ENCODE assay signal across 8 cellular contexts in the genomic region with DNA sequence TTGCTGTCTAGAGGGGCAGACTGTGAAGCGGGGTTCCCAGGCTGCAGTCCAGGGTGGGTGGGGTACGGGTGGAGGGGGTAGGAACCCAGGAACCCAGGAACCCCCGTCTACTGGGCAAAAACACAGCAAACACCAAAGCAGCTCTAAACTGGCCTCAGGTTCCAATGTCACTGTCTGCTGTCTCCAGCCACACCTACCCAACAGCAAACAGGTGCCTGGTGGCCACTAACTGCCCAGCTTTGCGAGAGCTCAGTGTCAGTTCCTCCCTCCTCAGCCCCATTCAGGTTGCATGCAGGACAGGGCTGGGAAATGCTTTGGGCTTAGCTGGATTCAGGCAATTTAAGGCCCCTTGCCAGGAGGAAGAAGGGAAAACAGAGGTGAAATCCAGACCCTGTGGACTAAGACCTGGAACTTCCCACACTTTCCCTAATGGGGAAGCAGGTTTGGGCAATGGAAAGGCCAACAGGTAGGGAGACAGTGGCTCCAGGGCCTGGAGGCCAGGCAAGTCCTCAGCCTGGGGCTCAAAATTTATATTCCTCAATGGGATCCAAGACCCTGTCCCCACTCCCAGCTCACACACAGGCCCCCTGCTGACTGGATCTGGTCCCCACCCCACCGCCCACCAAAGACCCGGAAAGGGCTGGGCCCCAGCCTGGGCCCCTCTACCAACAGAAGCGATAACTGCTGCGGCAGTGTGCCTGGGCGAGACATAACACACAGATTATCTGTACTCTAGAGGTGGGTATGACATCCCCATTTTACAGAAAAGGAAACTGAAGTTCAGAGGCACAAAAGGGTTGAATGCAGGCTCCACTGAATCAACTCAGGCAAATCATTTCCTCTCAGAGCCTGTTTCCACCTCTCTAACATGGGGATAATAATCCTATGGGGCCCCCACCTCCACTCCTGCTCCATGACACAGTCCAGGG. TPM values are rescaled to one million over a fixed set of nuclear protein-coding genes. Genes with fewer than 3 reads are reported as not detected.
A peak's percentile ranks its signal among the peaks of the same experiment; 100 is the strongest.
DNase-seq lines count a peak whose midpoint lies in the region; ATAC-seq and TF ChIP-seq lines count a peak whose summit lies in the region.

No MANE protein-coding gene starts in this region.

- WGBS in thyroid gland, 2 donors: 81 to 85% methylated on average over 9 of the region's 9 CpGs

- H3K4me3 Mint-ChIP-seq in activated T-helper 17 cell treated with anti-CD3 and anti-CD28 coated beads, Interleukin-2, amount 50 U/mL, for 72 hours: peak overlapping the region; percentile 96

- no peak overlapping the region for H3K4me3 ChIP-seq in thyroid gland (replicated peaks in 1 of 3)

- TF ChIP-seq CTCF in thyroid gland (IDR thresholded peaks at IDR 0.05): no peak

- no peaks in the 10 kb centered on the region for H3K36me3 ChIP-seq in thyroid gland

- H3K9me3 Mint-ChIP-seq in activated T-helper 17 cell treated with anti-CD3 and anti-CD28 coated beads, Interleukin-2, amount 50 U/mL, for 72 hours: no peaks in the 10 kb centered on the region

- H3K27me3 Mint-ChIP-seq in activated T-helper 17 cell treated with anti-CD3 and anti-CD28 coated beads, Interleukin-2, amount 50 U/mL, for 72 hours: no peaks in the 10 kb centered on the region

- peak overlapping the region; percentile 90 for H3K27ac Mint-ChIP-seq in activated T-helper 17 cell treated with anti-CD3 and anti-CD28 coated beads, Interleukin-2, amount 50 U/mL, for 72 hours

- peaks cover 41% of the 10 kb centered on the region for H3K4me1 Mint-ChIP-seq in activated T-helper 17 cell treated with anti-CD3 and anti-CD28 coated beads, Interleukin-2, amount 50 U/mL, for 72 hours

- H3K9me3 ChIP-seq in thyroid gland: no peaks in the 10 kb centered on the region

- intact Hi-C loops in thyroid gland (cut with DNase I): no loop called here

- H3K27me3 ChIP-seq in layer of hippocampus (ENCODE audit: control insufficient read depth, insufficient read depth, low read length) (no peaks in the 10 kb centered on the region), thyroid gland (no peaks in the 10 kb centered on the region)

- peaks cover 81 to 83% of the 10 kb centered on the region in 2 donors for H3K4me1 ChIP-seq in thyroid gland

- peaks cover 6% of the 10 kb centered on the region for H3K36me3 Mint-ChIP-seq in activated T-helper 17 cell treated with anti-CD3 and anti-CD28 coated beads, Interleukin-2, amount 50 U/mL, for 72 hours (ENCODE audit: low read depth)

- no peak for ATAC-seq in activated T-helper 17 cell treated with anti-CD3 and anti-CD28 coated beads, Interleukin-2, amount 50 U/mL, for 72 hours (replicated peaks)
- ATAC-seq in HG02759 (IDR thresholded peaks at IDR 0.05; ENCODE audit: unreplicated experiment) (no peak), HG03354 (IDR thresholded peaks at IDR 0.05; ENCODE audit: poor library complexity, severe bottlenecking, unreplicated experiment) (no peak), GM21367 (IDR thresholded peaks at IDR 0.05; ENCODE audit: unreplicated experiment) (no peak)

- peak; percentile 70 for DNase-seq in activated CD8-positive, alpha-beta memory T cell treated with anti-CD3 and anti-CD28 coated beads for 24 hours
- no peak for DNase-seq in activated CD8-positive, alpha-beta memory T cell treated with anti-CD3 and anti-CD28 coated beads, Interleukin-2, amount 50 U/mL, for 4 hours
- no peak for DNase-seq in thyroid gland

- H3K27ac ChIP-seq in layer of hippocampus (ENCODE audit: low read depth, low read length): peak overlapping the region; percentile 95
- H3K27ac ChIP-seq in thyroid gland: peak overlapping the region; percentile 77 to 90 (median 81)

- TF ChIP-seq POLR2A in thyroid gland (IDR thresholded peaks at IDR 0.05): no peak

RNA-seq across cellular contexts. Expression of a gene that starts 3.6 kb away (rescaled TPM):
- 10 to 100 TPM; 29.6 to 37.8 TPM for total RNA-seq in activated T-helper 17 cell treated with anti-CD3 and anti-CD28 coated beads, Interleukin-2, amount 50 U/mL, for 72 hours
- 10 to 100 TPM; 18.3 to 34.7 (median 24.9) TPM for total RNA-seq in thyroid gland

RNA-seq across cellular contexts. Expression of a gene that starts 39.6 kb away (rescaled TPM):
- 10 to 100 TPM; 29.4 to 54.5 TPM for total RNA-seq in activated T-helper 17 cell treated with anti-CD3 and anti-CD28 coated beads, Interleukin-2, amount 50 U/mL, for 72 hours
- 10 to 100 TPM; 17.3 to 43.3 (median 35.5) TPM for total RNA-seq in thyroid gland

RNA-seq across cellular contexts. Expression of a gene that starts 46.6 kb away (rescaled TPM):
- 1 to 10 TPM; 2.6 to 3.7 TPM for total RNA-seq in activated T-helper 17 cell treated with anti-CD3 and anti-CD28 coated beads, Interleukin-2, amount 50 U/mL, for 72 hours
- total RNA-seq in thyroid gland: 1 to 10 TPM in 3 of 4 donors, not detected in 1; 1.0 to 5.2 (median 1.6) TPM
